In genomic region chr1:114779722-114780121, GRCh38 we compare ENCODE assay signal across 8 cellular contexts. TPM values are rescaled to one million over a fixed set of nuclear protein-coding genes. Genes with fewer than 3 reads are reported as not detected.
A peak's percentile ranks its signal among the peaks of the same experiment; 100 is the strongest.
DNase-seq lines count a peak whose midpoint lies in the region; ATAC-seq and TF ChIP-seq lines count a peak whose summit lies in the region.

No MANE protein-coding gene starts in this region.

- peaks cover 5% of the 10 kb centered on the region for H3K27me3 ChIP-seq in DND-41 (ENCODE audit: insufficient read depth, low read length, poor library complexity)
- no peaks in the 10 kb centered on the region for H3K27me3 ChIP-seq in esophagus (ENCODE audit: control insufficient read depth in 1 of 2, insufficient read depth in 2 of 2, low read length in 2 of 2)
- H3K27me3 ChIP-seq in parathyroid adenoma (ENCODE audit: control insufficient read depth, insufficient read depth, low read length) = no peaks in the 10 kb centered on the region

- H3K4me1 ChIP-seq in DND-41 (ENCODE audit: insufficient read depth, low read length) (peaks cover 26% of the 10 kb centered on the region), esophagus (ENCODE audit: control insufficient read depth in 2 of 2, insufficient read depth in 2 of 2, low read length in 1 of 2) (no peaks in the 10 kb centered on the region), parathyroid adenoma (no peaks in the 10 kb centered on the region)

- H3K4me2 ChIP-seq in DND-41 (ENCODE audit: insufficient read depth, low read length) = peak overlapping the region; percentile 68
- H3K4me2 ChIP-seq in parathyroid adenoma (ENCODE audit: low read length) = peak overlapping the region; percentile 77

- CTCF ChIA-PET in RWPE1 (lab: Yijun Ruan, JAX) = interaction anchor here (0.6 kb wide), 1 partner anchor 57 kb away, joined by 4 read pairs; no protein-coding TSS in a partner anchor

- H3K36me3 ChIP-seq in DND-41 (ENCODE audit: insufficient read depth, low read length) (peaks cover 39% of the 10 kb centered on the region), esophagus (ENCODE audit: control insufficient read depth in 2 of 2, insufficient read depth in 2 of 2, low read length in 1 of 2) (peaks cover 0 to 3% of the 10 kb centered on the region in 2 donors), parathyroid adenoma (ENCODE audit: control insufficient read depth, insufficient read depth, low read length) (no peaks in the 10 kb centered on the region)

- H3K4me3 ChIP-seq in DND-41 (ENCODE audit: low read depth in 1 of 2, low read length in 2 of 2) (peak overlapping the region; percentile 44 to 84), esophagus (ENCODE audit: low read depth in 1 of 2, low read length in 2 of 2) (peak overlapping the region; percentile 66 to 90), parathyroid adenoma (ENCODE audit: low read depth, low read length) (peak overlapping the region; percentile 89)

- no peak for TF ChIP-seq CTCF in DND-41 (IDR thresholded peaks at IDR 0.05; ENCODE audit: borderline replicate concordance, extremely low read depth, low read length, poor library complexity, severe bottlenecking)
- TF ChIP-seq CTCF in RWPE1 (conservative IDR thresholded peaks at IDR 0.05; ENCODE audit: low read depth) = no peak
- no peak for TF ChIP-seq CTCF in parathyroid adenoma (IDR thresholded peaks at IDR 0.05)

- H3K79me2 ChIP-seq in DND-41 (ENCODE audit: insufficient read depth, low read length) (peaks cover 28% of the 10 kb centered on the region), parathyroid adenoma (no peaks in the 10 kb centered on the region)

- H3K9ac ChIP-seq in DND-41 (ENCODE audit: low read depth, low read length) = peak overlapping the region; percentile 70
- peak overlapping the region; percentile 19 for H3K9ac ChIP-seq in parathyroid adenoma

- ATAC-seq in DND-41 (ENCODE audit: insufficient read depth, low read depth) (no peak), HG03095 (IDR thresholded peaks at IDR 0.05; ENCODE audit: unreplicated experiment) (no peak)

- POLR2A ChIA-PET in RWPE1 (lab: Yijun Ruan, JAX; ENCODE audit: low non-redundant PET) = no interaction called here

- DNase-seq in DND-41 (no peak), RWPE1 (ENCODE audit: low spot score) (no peak), kidney tubule cell (ENCODE audit: low spot score) (no peak), EL (no peak), NCI-H2029 (lab: John Stamatoyannopoulos, UW) (no peak)

- H4K20me1 ChIP-seq in DND-41 (ENCODE audit: insufficient read depth, low read length) = no peaks in the 10 kb centered on the region

- H3K9me3 ChIP-seq in DND-41 (ENCODE audit: insufficient read depth, low read length, severe bottlenecking) (no peaks in the 10 kb centered on the region), esophagus (ENCODE audit: control insufficient read depth in 2 of 2, insufficient read depth in 1 of 2, low read depth in 1 of 2, low read length in 1 of 2) (no peaks in the 10 kb centered on the region), parathyroid adenoma (ENCODE audit: control insufficient read depth, low read length) (no peaks in the 10 kb centered on the region)

- H2AFZ ChIP-seq in DND-41 (ENCODE audit: low read depth, low read length) = peak overlapping the region; percentile 92
- H2AFZ ChIP-seq in parathyroid adenoma = peak overlapping the region; percentile 94

- H3K27ac ChIP-seq in DND-41 (ENCODE audit: low read length) (peak overlapping the region; percentile 84), RWPE1 (peak overlapping the region; percentile 93), esophagus (ENCODE audit: low read depth in 2 of 2, low read length in 1 of 2) (peak overlapping the region; percentile 90 to 94), parathyroid adenoma (peak overlapping the region; percentile 83)

RNA-seq across cellular contexts. Expression of gene SIKE1, which starts 0.8 kb away (rescaled TPM):
- 10 to 100 TPM; 13.6 to 16.4 TPM for polyA plus RNA-seq in esophagus

RNA-seq across cellular contexts. Expression of gene CSDE1, which starts 21.9 kb away (rescaled TPM):
- 100 to 1,000 TPM in 1 of 2 donors, 10 to 100 TPM in 1; 77.0 to 146 TPM for polyA plus RNA-seq in esophagus
